Comparison of ENCODE assay signal across 24 cellular contexts in the genomic region with DNA sequence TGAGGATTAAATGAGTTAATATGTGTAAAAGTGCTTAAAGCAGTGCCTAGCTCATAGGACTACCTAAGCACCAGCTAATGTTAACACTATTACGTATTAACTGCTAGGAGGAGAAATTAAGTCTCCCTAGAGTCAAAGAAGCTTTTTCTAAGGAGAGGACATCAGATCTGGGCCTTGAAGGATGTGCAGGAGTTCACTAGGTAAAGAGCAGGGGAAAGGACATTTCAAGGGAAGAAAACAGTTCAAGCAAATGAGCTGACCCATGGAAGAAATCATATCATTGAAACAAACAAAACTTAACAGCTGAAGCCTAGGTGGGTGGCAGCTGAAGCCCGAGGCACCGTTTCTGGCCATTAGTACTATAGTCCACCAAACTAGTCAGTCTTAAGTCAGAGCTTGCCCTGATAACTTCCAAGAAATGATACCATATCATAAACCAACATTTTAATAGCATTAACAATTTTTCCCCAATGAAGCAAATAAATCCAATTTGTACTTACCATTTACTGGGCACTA. TPM values are rescaled to one million over a fixed set of nuclear protein-coding genes. Genes with fewer than 3 reads are reported as not detected.
"Had no signal": no experiment of that assay in that cellular context is flagged by ENCODE, and none has a peak within 500 bp of the region (broad histone marks: within the 10 kb centered on the region; RNA-seq: fewer than 3 reads in every experiment).

No MANE protein-coding gene starts in this region.

- H3K4me2 ChIP-seq: hepatocyte had no signal

- H3K27me3 ChIP-seq: dorsolateral prefrontal cortex, heart left ventricle, hepatocyte, sigmoid colon, spleen, suprapubic skin, transverse colon, upper lobe of right lung, vagina had no signal

- H3K4me3 ChIP-seq: dorsolateral prefrontal cortex, gastrocnemius medialis, heart left ventricle, hepatocyte, psoas muscle, sigmoid colon, spleen, suprapubic skin, transverse colon, upper lobe of right lung, vagina had no signal

- H3K4me1 ChIP-seq: gastrocnemius medialis, heart left ventricle, psoas muscle, sigmoid colon, spleen, transverse colon, upper lobe of right lung, vagina had no signal

- DNase-seq: dorsolateral prefrontal cortex; effector CD4-positive, alpha-beta T cell; foreskin fibroblast; gastrocnemius medialis; heart left ventricle; kidney; mesendoderm; midbrain; naive thymus-derived CD4-positive, alpha-beta T cell; nucleus accumbens; posterior cingulate gyrus; psoas muscle; right cardiac atrium; sigmoid colon; spleen; stimulated activated CD4-positive, alpha-beta T cell treated with anti-CD3 and anti-CD28 coated beads, Interleukin-4, amount 100 ng/mL, for 4 hours; transverse colon; upper lobe of right lung had no signal

- H3K9me3 ChIP-seq: gastrocnemius medialis, heart left ventricle, psoas muscle, sigmoid colon, spleen, suprapubic skin, transverse colon, upper lobe of right lung, vagina had no signal

- H3K79me2 ChIP-seq: hepatocyte had no signal

- H3K27ac ChIP-seq: dorsolateral prefrontal cortex, gastrocnemius medialis, heart left ventricle, hepatocyte, psoas muscle, sigmoid colon, spleen, suprapubic skin, transverse colon, upper lobe of right lung, vagina had no signal

- FAIRE-seq: colon, kidney had no signal

- H2AFZ ChIP-seq: hepatocyte had no signal

- ATAC-seq: gastrocnemius medialis; heart left ventricle; naive thymus-derived CD4-positive, alpha-beta T cell; psoas muscle; right cardiac atrium; stimulated activated memory B cell treated with anti-CD40 and anti-IgM and Interleukin-4, amounts not matched to agents 10 μg/mL and 1 μg/mL and 100 μg/mL, for 72 hours; upper lobe of right lung had no signal

RNA-seq across cellular contexts. Expression of a gene that starts 48.0 kb away (rescaled TPM):
- total RNA-seq: glomerular endothelial cell had no signal
